In the genomic region with DNA sequence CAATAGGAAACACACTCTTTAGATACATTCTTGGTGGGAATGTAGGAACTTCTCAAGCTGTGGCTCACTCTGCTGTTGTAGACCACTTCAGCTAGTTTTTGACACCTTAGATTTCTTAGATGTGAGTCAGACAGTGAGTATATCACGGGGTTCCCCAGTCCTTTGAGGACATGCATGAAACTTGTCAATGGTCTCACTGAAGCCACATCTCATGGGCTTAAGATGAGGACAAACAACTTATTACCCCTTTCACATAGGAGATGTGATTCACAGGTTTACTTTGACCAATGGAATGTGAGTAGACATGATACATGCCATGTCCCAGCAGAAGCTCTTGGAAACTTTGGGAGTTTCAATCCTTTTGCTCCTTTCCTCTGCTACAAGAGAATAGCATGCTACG, we compare ENCODE assay signal across 10 cellular contexts.
DNase-seq lines count a peak whose midpoint lies in the region; ATAC-seq and TF ChIP-seq lines count a peak whose summit lies in the region.
"Had no signal": no experiment of that assay in that cellular context is flagged by ENCODE, and none has a peak within 500 bp of the region (broad histone marks: within the 10 kb centered on the region; RNA-seq: fewer than 3 reads in every experiment).

No MANE protein-coding gene starts in this region.

- H4K20me1 ChIP-seq in GM23248 (ENCODE audit: insufficient read depth) (no peaks in the 10 kb centered on the region), IMR-90 (ENCODE audit: insufficient read depth, low read length) (no peaks in the 10 kb centered on the region)

- no peaks in the 10 kb centered on the region for H3K9me3 Mint-ChIP-seq in natural killer cell

- H3K4me1 Mint-ChIP-seq in natural killer cell, result peaks cover 27 to 42% of the 10 kb centered on the region in 2 donors

- H3K27ac Mint-ChIP-seq in natural killer cell, result peak overlapping the region in 1 of 2 donors; percentile 70

- H2AFZ ChIP-seq in GM23248, result peak overlapping the region; percentile 71; the same call in 1 of the 2 replicates
- peak overlapping the region; percentile 39 for H2AFZ ChIP-seq in IMR-90 (replicated peaks; ENCODE audit: low read length, poor library complexity)

- CTCF ChIA-PET in IMR-90 (lab: Yijun Ruan, JAX) (interaction anchor here (0.7 to 2.0 kb wide), 2 partner anchors 11 to 150 kb away, joined by 3 to 4 read pairs; no protein-coding TSS in a partner anchor), HEK293T (lab: Yijun Ruan, JAX) (no interaction called here)

- dilution Hi-C loops in IMR-90 (cut with HindIII; ENCODE audit: low sequenced_read_pairs, unreplicated experiment), result no loop called here

- H4K5ac ChIP-seq in IMR-90 (ENCODE audit: low read depth, low read length), result no peak overlapping the region

- peak overlapping the region; percentile 77 for H3K4ac ChIP-seq in IMR-90 (ENCODE audit: low read depth, low read length)

- intact Hi-C loops in IMR-90 (cut with micrococcal nuclease) (no loop called here), natural killer cell (cut with micrococcal nuclease) (loop anchor here (10.0 kb wide), 1 partner anchor 200 kb away; no protein-coding TSS in a partner anchor), prostate gland (cut with DNase I) (no loop called here)

- POLR2A ChIA-PET in IMR-90 (lab: Charles Lee; ENCODE audit: unreplicated experiment) (interaction anchor here (0.6 kb wide), 1 partner anchor 20 kb away, joined by 10 read pairs; no protein-coding TSS in a partner anchor), HEK293T (lab: Yijun Ruan, JAX) (no interaction called here)

- H4K8ac ChIP-seq in IMR-90 (ENCODE audit: low read depth in 2 of 2, low read length in 2 of 2), result peak overlapping the region in 1 of 2 experiments; percentile 74; a peak in 1 of 4 replicates

- H3K36me3 Mint-ChIP-seq in natural killer cell, result no peaks in the 10 kb centered on the region

- peak overlapping the region; percentile 80 for H2BK20ac ChIP-seq in IMR-90 (ENCODE audit: low read depth, low read length)

- H3K4me2 ChIP-seq in GM23248 (ENCODE audit: unreplicated experiment) (no peak overlapping the region), IMR-90 (ENCODE audit: low read depth, low read length) (no peak overlapping the region)

- H4K91ac ChIP-seq in IMR-90 (ENCODE audit: insufficient read depth, low read depth, low read length), result no peak overlapping the region

- 48 to 55% methylated on average over 2 of the region's 2 CpGs for WGBS in GM23248 (ENCODE audit: low coverage in 1 of 2, low lambda C conversion rate in 2 of 2, missing lambda C conversion rate in 2 of 2), 2 experiments
- WGBS in IMR-90 (ENCODE audit: extremely low coverage in 2 of 2, insufficient read length in 1 of 2), 2 experiments, result no CpG with 5 or more reads among the region's 2 CpGs
- 92% methylated on average over 2 of the region's 2 CpGs for WGBS in prostate gland

- peak overlapping the region; percentile 80; the same call in 1 of the 2 replicates for H3K14ac ChIP-seq in IMR-90 (replicated peaks; ENCODE audit: low read depth, low read length)

- H3K27ac ChIP-seq in GM23248 (no peak overlapping the region), IMR-90 (ENCODE audit: insufficient read depth, low read length) (no peak overlapping the region), prostate gland (no peak overlapping the region)

- peak overlapping the region; percentile 82 for H2AK5ac ChIP-seq in IMR-90 (ENCODE audit: low read depth, low read length)

- H3K4me3 ChIP-seq in GM23248 (no peak overlapping the region), IMR-90 (ENCODE audit: insufficient read depth, low read depth, low read length) (no peak overlapping the region), prostate gland (no peak overlapping the region)

- H3K4me3 Mint-ChIP-seq in natural killer cell, result no peak overlapping the region

- no peak for TF ChIP-seq RAD21 in IMR-90 (IDR thresholded peaks at IDR 0.05; ENCODE audit: low read length)

- H3K27me3 ChIP-seq in GM23248 (replicated peaks; ENCODE audit: insufficient read depth) (no peaks in the 10 kb centered on the region), IMR-90 (ENCODE audit: control insufficient read depth, insufficient read depth, low read length) (no peaks in the 10 kb centered on the region), prostate gland (replicated peaks; ENCODE audit: insufficient read depth) (no peaks in the 10 kb centered on the region)

- 0 out of 2 replicates have a peak, but pooled peaks cover 6% of the 10 kb centered on the region for H3K9me2 ChIP-seq in GM23248 (ENCODE audit: insufficient read depth)

- H2AK9ac ChIP-seq in IMR-90 (replicated peaks; ENCODE audit: low read depth, low read length, poor library complexity), result no peak overlapping the region

- peaks cover 31% of the 10 kb centered on the region for H3K4me1 ChIP-seq in GM23248 (ENCODE audit: insufficient read depth)
- H3K4me1 ChIP-seq in IMR-90 (ENCODE audit: control insufficient read depth, insufficient read depth, low read length), result peaks cover 7% of the 10 kb centered on the region; the same call in 1 of the 2 replicates
- no peaks in the 10 kb centered on the region for H3K4me1 ChIP-seq in prostate gland (replicated peaks)

- TF ChIP-seq CTCF in IMR-90 (conservative IDR thresholded peaks at IDR 0.05; ENCODE audit: low read depth, low read length), result no peak
- no peak for TF ChIP-seq CTCF in natural killer cell (IDR thresholded peaks at IDR 0.05)
- TF ChIP-seq CTCF in prostate gland (IDR thresholded peaks at IDR 0.05), result no peak

- ATAC-seq in GM18873 (IDR thresholded peaks at IDR 0.05; ENCODE audit: low FRiP score, unreplicated experiment), result peak; percentile 91
- ATAC-seq in IMR-90 (ENCODE audit: low read depth), result no peak
- ATAC-seq in natural killer cell, result peak; percentile 64 to 79 (median 78)

- in situ Hi-C loops in GM23248 (cut with MboI), result no loop called here
- in situ Hi-C loops in IMR-90 (cut with MboI; ENCODE audit: low sequenced_read_pairs), result no loop called here

- H3K9me1 ChIP-seq in IMR-90 (ENCODE audit: insufficient read depth, low read length), result no peaks in the 10 kb centered on the region; the same call in 1 of the 2 replicates

- peaks cover 6% of the 10 kb centered on the region; the same call in 1 of the 2 replicates for H3F3A ChIP-seq in GM23248 (ENCODE audit: insufficient read depth)

- H3K36me3 ChIP-seq in GM23248 (ENCODE audit: low read depth) (no peaks in the 10 kb centered on the region), IMR-90 (ENCODE audit: control insufficient read depth, insufficient read depth, low read length) (no peaks in the 10 kb centered on the region), prostate gland (no peaks in the 10 kb centered on the region)

- H3K9me3 ChIP-seq in GM23248 (ENCODE audit: low read depth) (no peaks in the 10 kb centered on the region), IMR-90 (ENCODE audit: control insufficient read depth, insufficient read depth, low read length) (no peaks in the 10 kb centered on the region), prostate gland (no peaks in the 10 kb centered on the region)

- H3K79me2 ChIP-seq in GM23248 (ENCODE audit: insufficient read depth), result no peaks in the 10 kb centered on the region

- TF ChIP-seq POLR2A in IMR-90 (IDR thresholded peaks at IDR 0.05; ENCODE audit: low read depth, low read length), result no peak
- TF ChIP-seq POLR2A in prostate gland (IDR thresholded peaks at IDR 0.05), result no peak

- DNase-seq in GM23248, result peak; percentile 58
- DNase-seq in IMR-90, result peak; percentile 51
- no peak for DNase-seq in natural killer cell
- no peak for DNase-seq in medulla oblongata (ENCODE audit: extremely low spot score)
- DNase-seq in HEK293T (ENCODE audit: extremely low spot score), result no peak
- DNase-seq in prostate gland (ENCODE audit: low spot score), result no peak
- DNase-seq: left cardiac atrium, MV-4-11, T1000 had no signal

- no peaks in the 10 kb centered on the region for H3K27me3 Mint-ChIP-seq in natural killer cell (ENCODE audit: low read depth in 2 of 2)

- H2BK120ac ChIP-seq in IMR-90 (ENCODE audit: low read depth, low read length), result peak overlapping the region; percentile 60

- no TSS peak for BruUV-seq in IMR-90 (replicated peaks; lab: Mats Ljungman, UMichigan)

- no peak overlapping the region; the same call in 1 of the 2 replicates for H3K18ac ChIP-seq in IMR-90 (ENCODE audit: low read depth, low read length)

- H3K9ac ChIP-seq in GM23248 (no peak overlapping the region), IMR-90 (ENCODE audit: low read depth, low read length) (no peak overlapping the region)

- H2BK15ac ChIP-seq in IMR-90 (ENCODE audit: low read depth, low read length), result peak overlapping the region; percentile 6; the same call in 1 of the 3 replicates

- no peak overlapping the region for H2BK5ac ChIP-seq in IMR-90 (ENCODE audit: low read depth, low read length, poor library complexity, severe bottlenecking)

- no peaks in the 10 kb centered on the region for H3K79me1 ChIP-seq in IMR-90 (ENCODE audit: low read depth in 1 of 2, low read length in 2 of 2)

- peak overlapping the region; percentile 24 for H3K23ac ChIP-seq in IMR-90 (ENCODE audit: low read depth, low read length)

- no peak overlapping the region for H3K56ac ChIP-seq in IMR-90 (ENCODE audit: extremely low read depth, insufficient read depth, low read length)

TF ChIP-seq in IMR-90, 13 proteins besides CTCF, POLR2A, EP300 and RAD21 (continues in another document):
- TF ChIP-seq MAZ (IDR thresholded peaks at IDR 0.05; ENCODE audit: borderline replicate concordance, low read depth, low read length), result no peak
- TF ChIP-seq, protein P1, sequence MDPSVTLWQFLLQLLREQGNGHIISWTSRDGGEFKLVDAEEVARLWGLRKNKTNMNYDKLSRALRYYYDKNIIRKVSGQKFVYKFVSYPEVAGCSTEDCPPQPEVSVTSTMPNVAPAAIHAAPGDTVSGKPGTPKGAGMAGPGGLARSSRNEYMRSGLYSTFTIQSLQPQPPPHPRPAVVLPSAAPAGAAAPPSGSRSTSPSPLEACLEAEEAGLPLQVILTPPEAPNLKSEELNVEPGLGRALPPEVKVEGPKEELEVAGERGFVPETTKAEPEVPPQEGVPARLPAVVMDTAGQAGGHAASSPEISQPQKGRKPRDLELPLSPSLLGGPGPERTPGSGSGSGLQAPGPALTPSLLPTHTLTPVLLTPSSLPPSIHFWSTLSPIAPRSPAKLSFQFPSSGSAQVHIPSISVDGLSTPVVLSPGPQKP (IDR thresholded peaks at IDR 0.05; ENCODE audit: borderline replicate concordance, low read depth, low read length), result no peak

TF ChIP-seq in HEK293T, 16 proteins besides CTCF, POLR2A, EP300 and RAD21 (continues in another document):
- TF ChIP-seq, protein P2, sequence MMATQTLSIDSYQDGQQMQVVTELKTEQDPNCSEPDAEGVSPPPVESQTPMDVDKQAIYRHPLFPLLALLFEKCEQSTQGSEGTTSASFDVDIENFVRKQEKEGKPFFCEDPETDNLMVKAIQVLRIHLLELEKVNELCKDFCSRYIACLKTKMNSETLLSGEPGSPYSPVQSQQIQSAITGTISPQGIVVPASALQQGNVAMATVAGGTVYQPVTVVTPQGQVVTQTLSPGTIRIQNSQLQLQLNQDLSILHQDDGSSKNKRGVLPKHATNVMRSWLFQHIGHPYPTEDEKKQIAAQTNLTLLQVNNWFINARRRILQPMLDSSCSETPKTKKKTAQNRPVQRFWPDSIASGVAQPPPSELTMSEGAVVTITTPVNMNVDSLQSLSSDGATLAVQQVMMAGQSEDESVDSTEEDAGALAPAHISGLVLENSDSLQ (IDR thresholded peaks at IDR 0.05), result no peak
- TF ChIP-seq ARNT (IDR thresholded peaks at IDR 0.05) (no peak), FOXM1 (IDR thresholded peaks at IDR 0.05; ENCODE audit: borderline replicate concordance) (no peak), ZNF384 (IDR thresholded peaks at IDR 0.05) (no peak), FOXK2 (IDR thresholded peaks at IDR 0.05) (no peak)

Comparison
In these comparisons a context has a peak if more than half of its experiments do, and no peak if none do; other contexts are left out.
1. DNase-seq: peak in GM23248 (single experiment) and IMR-90 (single experiment); none in natural killer cell (single experiment), medulla oblongata (single experiment), HEK293T (single experiment) and prostate gland (single experiment).